14 cellular contexts compared by ENCODE assay signal in genomic region chr15:40283615-40284306, GRCh38. TPM values are rescaled to one million over a fixed set of nuclear protein-coding genes. Genes with fewer than 3 reads are reported as not detected.
DNase-seq lines count a peak whose midpoint lies in the region; ATAC-seq, FAIRE-seq and TF ChIP-seq lines count a peak whose summit lies in the region.
"Had no signal": no experiment of that assay in that cellular context is flagged by ENCODE, and none has a peak within 500 bp of the region (broad histone marks: within the 10 kb centered on the region; RNA-seq: fewer than 3 reads in every experiment).

No MANE protein-coding gene starts in this region.

- H3K4me1 ChIP-seq in iPS DF 6.9 (ENCODE audit: control insufficient read depth, insufficient read depth, low read length): peaks cover 1% of the 10 kb centered on the region; the same call in 1 of the 2 replicates
- H3K4me1 ChIP-seq in kidney (ENCODE audit: control insufficient read depth in 1 of 2, insufficient read depth in 1 of 2, low read depth in 1 of 2, low read length in 2 of 2): peaks cover 4 to 15% of the 10 kb centered on the region in 2 donors

- intact Hi-C loops in kidney (cut with DNase I): no loop called here

- H3K36me3 ChIP-seq in iPS DF 6.9 (ENCODE audit: control insufficient read depth, insufficient read depth, low read length) (no peaks in the 10 kb centered on the region), kidney (ENCODE audit: control insufficient read depth in 1 of 2, insufficient read depth in 2 of 2, low read length in 2 of 2) (no peaks in the 10 kb centered on the region)

- H3K4me3 ChIP-seq in iPS DF 6.9 (ENCODE audit: low read length) (peak overlapping the region; percentile 7; the same call in 1 of the 2 replicates), kidney (ENCODE audit: low read length in 2 of 2) (no peak overlapping the region)

- H3K9me3 ChIP-seq in iPS DF 6.9 (ENCODE audit: control insufficient read depth, insufficient read depth, low read length) (no peaks in the 10 kb centered on the region), kidney (ENCODE audit: control insufficient read depth in 1 of 2, low read length in 2 of 2) (no peaks in the 10 kb centered on the region)
- H3K9me3 ChIP-seq: upper lobe of left lung had no signal

- WGBS in iPS DF 6.9 (ENCODE audit: insufficient coverage, insufficient read length): no CpG with 5 or more reads among the region's 33 CpGs

- FAIRE-seq in kidney (lab: Jason Lieb, UNC): no peak
- FAIRE-seq: colon, RCC 7860 had no signal

- H3K9ac ChIP-seq in kidney (ENCODE audit: low read length in 2 of 2): no peak overlapping the region

- no peaks in the 10 kb centered on the region for H3K9me3 Mint-ChIP-seq in activated naive CD4-positive, alpha-beta T cell treated with anti-CD3 and anti-CD28 coated beads, Interleukin-2, amount 50 U/mL, for 24 hours
- no peaks in the 10 kb centered on the region for H3K9me3 Mint-ChIP-seq in activated naive CD4-positive, alpha-beta T cell treated with anti-CD3 and anti-CD28 coated beads, Interleukin-2, amount 50 U/mL, for 72 hours

- no peak for TF ChIP-seq CTCF in kidney (IDR thresholded peaks at IDR 0.05; ENCODE audit: borderline replicate concordance, extremely low read depth, insufficient read depth)

- no peaks in the 10 kb centered on the region for H3K4me1 Mint-ChIP-seq in activated naive CD4-positive, alpha-beta T cell treated with anti-CD3 and anti-CD28 coated beads, Interleukin-2, amount 50 U/mL, for 24 hours

- no peak for ATAC-seq in activated naive CD4-positive, alpha-beta T cell treated with anti-CD3 and anti-CD28 coated beads, Interleukin-2, amount 50 U/mL, for 72 hours

- no peaks in the 10 kb centered on the region for H3K36me3 Mint-ChIP-seq in activated naive CD4-positive, alpha-beta T cell treated with anti-CD3 and anti-CD28 coated beads, Interleukin-2, amount 50 U/mL, for 24 hours
- H3K36me3 Mint-ChIP-seq in activated naive CD4-positive, alpha-beta T cell treated with anti-CD3 and anti-CD28 coated beads, Interleukin-2, amount 50 U/mL, for 72 hours: no peaks in the 10 kb centered on the region

- DNase-seq in activated naive CD4-positive, alpha-beta T cell treated with anti-CD3 and anti-CD28 coated beads, Interleukin-2, amount 50 U/mL, for 72 hours (ENCODE audit: low spot score in 2 of 2): no peak
- peak; percentile 44 for DNase-seq in NCI-H69 (lab: John Stamatoyannopoulos, UW)
- DNase-seq in iPS DF 6.9 (ENCODE audit: low read depth, low spot score): no peak
- DNase-seq in retina: peak; percentile 44
- DNase-seq in kidney: no peak
- no peak for DNase-seq in NCI-H128 (lab: John Stamatoyannopoulos, UW; ENCODE audit: unreplicated experiment)
- DNase-seq in activated CD8-positive, alpha-beta memory T cell treated with anti-CD3 and anti-CD28 coated beads, Interleukin-2, amount 50 U/mL, for 4 hours: no peak
- DNase-seq: DMS79 treated with DMSO at 0.1 percent for 48 hours, NCI-H526 had no signal

- peaks cover 36% of the 10 kb centered on the region for H3K27me3 ChIP-seq in iPS DF 6.9 (ENCODE audit: control insufficient read depth, insufficient read depth, low read length)

- H3K27ac ChIP-seq in iPS DF 6.9 (ENCODE audit: low read length) (no peak overlapping the region), kidney (ENCODE audit: low read depth in 2 of 2, low read length in 2 of 2) (no peak overlapping the region)
- H3K27ac ChIP-seq: upper lobe of left lung had no signal

- H3K27ac Mint-ChIP-seq in activated naive CD4-positive, alpha-beta T cell treated with anti-CD3 and anti-CD28 coated beads, Interleukin-2, amount 50 U/mL, for 24 hours: no peak overlapping the region
- H3K27ac Mint-ChIP-seq in activated naive CD4-positive, alpha-beta T cell treated with anti-CD3 and anti-CD28 coated beads, Interleukin-2, amount 50 U/mL, for 72 hours: no peak overlapping the region

- peak overlapping the region; percentile 36 for H3K4me3 Mint-ChIP-seq in activated naive CD4-positive, alpha-beta T cell treated with anti-CD3 and anti-CD28 coated beads, Interleukin-2, amount 50 U/mL, for 24 hours

- H3K27me3 Mint-ChIP-seq in activated naive CD4-positive, alpha-beta T cell treated with anti-CD3 and anti-CD28 coated beads, Interleukin-2, amount 50 U/mL, for 24 hours: peaks cover 8% of the 10 kb centered on the region

RNA-seq across cellular contexts. Expression of gene ANKRD63, which starts 0.9 kb away (rescaled TPM):
- not detected for total RNA-seq in activated naive CD4-positive, alpha-beta T cell treated with anti-CD3 and anti-CD28 coated beads, Interleukin-2, amount 50 U/mL, for 72 hours
- not detected for total RNA-seq in kidney
- polyA plus RNA-seq in kidney (ENCODE audit: insufficient read depth, low read depth, low replicate concordance): not detected
- total RNA-seq: fibroblast of lung had no signal
- polyA plus RNA-seq: fibroblast of lung had no signal

RNA-seq across cellular contexts. Expression of gene PLCB2, which starts 24.0 kb away (rescaled TPM):
- 10 to 100 TPM; 63.5 to 91.5 TPM for total RNA-seq in activated naive CD4-positive, alpha-beta T cell treated with anti-CD3 and anti-CD28 coated beads, Interleukin-2, amount 50 U/mL, for 72 hours
- total RNA-seq in kidney: 37.2 TPM
- 4.4 TPM for polyA plus RNA-seq in kidney (ENCODE audit: insufficient read depth, low read depth, low replicate concordance)

RNA-seq across cellular contexts. Expression of gene INAFM2, which starts 39.7 kb away (rescaled TPM):
- 10 to 100 TPM in 1 of 2 donors, 1 to 10 TPM in 1; 5.8 to 14.2 TPM for total RNA-seq in activated naive CD4-positive, alpha-beta T cell treated with anti-CD3 and anti-CD28 coated beads, Interleukin-2, amount 50 U/mL, for 72 hours
- 21.6 TPM for total RNA-seq in kidney
- polyA plus RNA-seq in kidney (ENCODE audit: insufficient read depth, low read depth, low replicate concordance): 14.7 TPM

RNA-seq across cellular contexts. Expression of gene PAK6, which starts 44.9 kb away (rescaled TPM):
- total RNA-seq in activated naive CD4-positive, alpha-beta T cell treated with anti-CD3 and anti-CD28 coated beads, Interleukin-2, amount 50 U/mL, for 72 hours: under 1 TPM; 0.29 to 0.30 TPM
- total RNA-seq in kidney: 11.9 TPM
- polyA plus RNA-seq in kidney (ENCODE audit: insufficient read depth, low read depth, low replicate concordance): 8.1 TPM
- total RNA-seq: fibroblast of lung had no signal

RNA-seq across cellular contexts. Expression of gene CCDC9B, which starts 57.0 kb away (rescaled TPM):
- 1 to 10 TPM; 1.6 to 2.8 TPM for total RNA-seq in activated naive CD4-positive, alpha-beta T cell treated with anti-CD3 and anti-CD28 coated beads, Interleukin-2, amount 50 U/mL, for 72 hours
- 60.0 TPM for total RNA-seq in kidney
- polyA plus RNA-seq in kidney (ENCODE audit: insufficient read depth, low read depth, low replicate concordance): 4.7 TPM

Comparison
In these comparisons a context has a peak if more than half of its experiments do, and no peak if none do; other contexts are left out.
1. DNase-seq: peak in NCI-H69 (single experiment) and retina (single experiment); none in activated naive CD4-positive, alpha-beta T cell treated with anti-CD3 and anti-CD28 coated beads, Interleukin-2, amount 50 U/mL, for 72 hours (0 of 2), iPS DF 6.9 (single experiment), kidney (single experiment), NCI-H128 (single experiment) and activated CD8-positive, alpha-beta memory T cell treated with anti-CD3 and anti-CD28 coated beads, Interleukin-2, amount 50 U/mL, for 4 hours (single experiment).